Comparison of ENCODE assay signal across 27 cellular contexts in genomic region chr7:142752376-142753225, GRCh38. TPM values are rescaled to one million over a fixed set of nuclear protein-coding genes. Genes with fewer than 3 reads are reported as not detected.
DNase-seq lines count a peak whose midpoint lies in the region; ATAC-seq, FAIRE-seq and TF ChIP-seq lines count a peak whose summit lies in the region.
"Had no signal": no experiment of that assay in that cellular context is flagged by ENCODE, and none has a peak within 500 bp of the region (broad histone marks: within the 10 kb centered on the region; RNA-seq: fewer than 3 reads in every experiment).

No MANE protein-coding gene starts in this region.

- H4K8ac ChIP-seq in mesenchymal stem cell (ENCODE audit: low read length) = no peak overlapping the region

- TF ChIP-seq POLR2A in body of pancreas (IDR thresholded peaks at IDR 0.05) (peak; percentile 14 to 28 (median 19)), suprapubic skin (IDR thresholded peaks at IDR 0.05) (no peak)

- no peak overlapping the region for H2AFZ ChIP-seq in mesenchymal stem cell (ENCODE audit: low read depth, low read length)
- H2AFZ ChIP-seq: GM23338 had no signal

- no peak overlapping the region for H3K23ac ChIP-seq in mesenchymal stem cell (ENCODE audit: low read length in 2 of 2)

- H3K4me2 ChIP-seq in mesenchymal stem cell (ENCODE audit: low read length, poor library complexity, severe bottlenecking) = no peak overlapping the region
- H3K4me2 ChIP-seq: A549; BLaER1 treated with 17β-estradiol and CSF1 and Interleukin-3, amounts not matched to agents 10 nM and 100 nM; GM23338 had no signal

- H3K4ac ChIP-seq in mesenchymal stem cell (ENCODE audit: low read depth in 1 of 2, low read length in 2 of 2) = no peak overlapping the region

- no peak overlapping the region for H3K18ac ChIP-seq in mesenchymal stem cell (ENCODE audit: low read depth in 1 of 2, low read length in 2 of 2)

- H3K36me3 ChIP-seq in body of pancreas (replicated peaks in 1 of 2; ENCODE audit: insufficient read depth in 1 of 2, low read depth in 2 of 2) (no peaks in the 10 kb centered on the region), pancreas (peaks cover 0 to 17% (median 0%) of the 10 kb centered on the region in 3 donors), suprapubic skin (no peaks in the 10 kb centered on the region), mesenchymal stem cell (ENCODE audit: control insufficient read depth in 1 of 2, insufficient read depth in 2 of 2, low read depth in 1 of 2, low read length in 2 of 2) (no peaks in the 10 kb centered on the region)
- H3K36me3 ChIP-seq: BE2C; BLaER1 treated with 17β-estradiol and CSF1 and Interleukin-3, amounts not matched to agents 10 nM and 100 nM had no signal

- WGBS in body of pancreas, 2 donors = 31 to 51% methylated on average over 3 of the region's 3 CpGs
- 26 to 31% methylated on average over 3 of the region's 3 CpGs for WGBS in pancreas, 2 donors
- WGBS in suprapubic skin = 50% methylated on average over 3 of the region's 3 CpGs
- 51% methylated on average over 3 of the region's 3 CpGs for WGBS in mesenchymal stem cell

- H3K4me3 ChIP-seq in body of pancreas = no peak overlapping the region
- peak overlapping the region in 3 of 4 donors; percentile 39 to 72 (median 64) for H3K4me3 ChIP-seq in pancreas
- no peak overlapping the region for H3K4me3 ChIP-seq in suprapubic skin
- H3K4me3 ChIP-seq in mesenchymal stem cell (ENCODE audit: insufficient read depth in 1 of 2, low read depth in 1 of 2, low read length in 2 of 2) = no peak overlapping the region
- H3K4me3 ChIP-seq: A549; BLaER1 treated with 17β-estradiol and CSF1 and Interleukin-3, amounts not matched to agents 10 nM and 100 nM; GM12878; GM23338 had no signal

- H3K79me1 ChIP-seq in mesenchymal stem cell (replicated peaks; ENCODE audit: low read length, poor library complexity, severe bottlenecking) = no peaks in the 10 kb centered on the region

- DNase-seq in activated T-helper 1 cell treated with anti-CD3 and anti-CD28 coated beads, Interleukin-12 subunit alpha, Interleukin-12 subunit beta, Interleukin-2, Interleukin-4 antibody, amounts not matched to agents 30 ng/mL and 10 ng/mL and 1 ng/mL, durations not matched to agents 14 hours and 24 hours and 36 hours (ENCODE audit: low spot score) = no peak
- peak; percentile 67 to 80 (median 68) for DNase-seq in body of pancreas
- DNase-seq in mesenteric fat pad (ENCODE audit: low spot score) = peak; percentile 30
- peak in 1 of 6 donors; percentile 58 for DNase-seq in pancreas
- DNase-seq in suprapubic skin (ENCODE audit: low spot score in 2 of 2) = no peak
- no peak for DNase-seq in mesenchymal stem cell
- DNase-seq: 8988T; ACHN; AML-193; BE2C; CD4-positive, alpha-beta T cell; CD8-positive, alpha-beta memory T cell; DMS 273 treated with DMSO at 0.1 percent for 48 hours; DMS79; EL; GDM1; H9 had no signal

- no peak overlapping the region for H2BK120ac ChIP-seq in mesenchymal stem cell (ENCODE audit: low read depth, low read length)

- no peaks in the 10 kb centered on the region for H3K4me1 Mint-ChIP-seq in activated T-helper 1 cell treated with anti-CD3 and anti-CD28 coated beads, Interleukin-12 subunit alpha, Interleukin-12 subunit beta, Interleukin-2, Interleukin-4 antibody, amounts not matched to agents 30 ng/mL and 10 ng/mL and 1 ng/mL, durations not matched to agents 14 hours and 24 hours and 36 hours (ENCODE audit: low read depth)
- H3K4me1 Mint-ChIP-seq: CD14-positive monocyte; CD8-positive, alpha-beta memory T cell; GM23338 had no signal

- H3K4me1 ChIP-seq in body of pancreas (peaks cover 41% of the 10 kb centered on the region), pancreas (peaks cover 9% of the 10 kb centered on the region in 3 donors), suprapubic skin (no peaks in the 10 kb centered on the region), mesenchymal stem cell (ENCODE audit: control insufficient read depth, insufficient read depth, low read depth, low read length) (no peaks in the 10 kb centered on the region)
- H3K4me1 ChIP-seq: A549, BE2C had no signal

- FAIRE-seq in pancreas (lab: Jason Lieb, UNC) = no peak
- FAIRE-seq: A549, D721Med, GM12878 had no signal

- peak overlapping the region; percentile 87 to 97 (median 92) for H3K27ac ChIP-seq in body of pancreas
- peak overlapping the region; percentile 84 to 91 (median 90) for H3K27ac ChIP-seq in pancreas
- no peak overlapping the region for H3K27ac ChIP-seq in suprapubic skin
- H3K27ac ChIP-seq in mesenchymal stem cell (ENCODE audit: low read length, poor library complexity, severe bottlenecking) = no peak overlapping the region
- H3K27ac ChIP-seq: A549; BLaER1 treated with 17β-estradiol and CSF1 and Interleukin-3, amounts not matched to agents 10 nM and 100 nM had no signal

- H3K14ac ChIP-seq in mesenchymal stem cell (ENCODE audit: low read length in 2 of 2) = no peak overlapping the region

- peak; percentile 10 for ATAC-seq in body of pancreas
- peak; percentile 1 to 2 (median 1) for ATAC-seq in pancreas
- ATAC-seq in HG03196 (IDR thresholded peaks at IDR 0.05; ENCODE audit: unreplicated experiment) = no peak
- ATAC-seq in esophagus mucosa = no peak
- ATAC-seq: A549, GM12878, GM23338, HCT116 had no signal

- H3K27me3 Mint-ChIP-seq in activated T-helper 1 cell treated with anti-CD3 and anti-CD28 coated beads, Interleukin-12 subunit alpha, Interleukin-12 subunit beta, Interleukin-2, Interleukin-4 antibody, amounts not matched to agents 30 ng/mL and 10 ng/mL and 1 ng/mL, durations not matched to agents 14 hours and 24 hours and 36 hours (ENCODE audit: insufficient read depth) = peaks cover 2% of the 10 kb centered on the region
- H3K27me3 Mint-ChIP-seq: CD4-positive, alpha-beta T cell had no signal

- H3K9me3 ChIP-seq in body of pancreas = no peaks in the 10 kb centered on the region
- H3K9me3 ChIP-seq in pancreas = no peaks in the 10 kb centered on the region
- peaks cover 3% of the 10 kb centered on the region for H3K9me3 ChIP-seq in suprapubic skin
- H3K9me3 ChIP-seq in mesenchymal stem cell (ENCODE audit: control insufficient read depth, low read length) = no peaks in the 10 kb centered on the region
- H3K9me3 ChIP-seq: A549; BE2C; BLaER1 treated with 17β-estradiol and CSF1 and Interleukin-3, amounts not matched to agents 10 nM and 100 nM had no signal

- no peak for TF ChIP-seq CTCF in body of pancreas (IDR thresholded peaks at IDR 0.05)
- TF ChIP-seq CTCF in pancreas (IDR thresholded peaks at IDR 0.05) = no peak
- TF ChIP-seq CTCF in suprapubic skin (IDR thresholded peaks at IDR 0.05) = no peak

- no peak overlapping the region for H2BK5ac ChIP-seq in mesenchymal stem cell (ENCODE audit: low read depth, low read length, poor library complexity, severe bottlenecking)

- H3K27me3 ChIP-seq in body of pancreas = no peaks in the 10 kb centered on the region
- H3K27me3 ChIP-seq in pancreas = no peaks in the 10 kb centered on the region
- no peaks in the 10 kb centered on the region for H3K27me3 ChIP-seq in suprapubic skin
- H3K27me3 ChIP-seq in mesenchymal stem cell (ENCODE audit: control insufficient read depth in 1 of 2, insufficient read depth in 1 of 2, low read length in 2 of 2) = peaks cover 5 to 20% of the 10 kb centered on the region in 2 experiments
- H3K27me3 ChIP-seq: BE2C; BLaER1 treated with 17β-estradiol and CSF1 and Interleukin-3, amounts not matched to agents 10 nM and 100 nM had no signal

- H3K27ac Mint-ChIP-seq in activated T-helper 1 cell treated with anti-CD3 and anti-CD28 coated beads, Interleukin-12 subunit alpha, Interleukin-12 subunit beta, Interleukin-2, Interleukin-4 antibody, amounts not matched to agents 30 ng/mL and 10 ng/mL and 1 ng/mL, durations not matched to agents 14 hours and 24 hours and 36 hours = peak overlapping the region; percentile 16
- H3K27ac Mint-ChIP-seq: CD4-positive, alpha-beta T cell; GM23338; H9 had no signal

- intact Hi-C loops in activated T-helper 1 cell treated with anti-CD3 and anti-CD28 coated beads, Interleukin-12 subunit alpha, Interleukin-12 subunit beta, Interleukin-2, Interleukin-4 antibody, amounts not matched to agents 30 ng/mL and 10 ng/mL and 1 ng/mL, durations not matched to agents 14 hours and 24 hours and 36 hours (cut with micrococcal nuclease) = no loop called here
- intact Hi-C loops in body of pancreas (cut with DNase I) = no loop called here
- intact Hi-C loops in pancreas (cut with DNase I) = no loop called here

- no peak overlapping the region for H3K9ac ChIP-seq in mesenchymal stem cell (ENCODE audit: low read length)
- H3K9ac ChIP-seq: BLaER1 treated with 17β-estradiol and CSF1 and Interleukin-3, amounts not matched to agents 10 nM and 100 nM had no signal

- H3K36me3 Mint-ChIP-seq in activated T-helper 1 cell treated with anti-CD3 and anti-CD28 coated beads, Interleukin-12 subunit alpha, Interleukin-12 subunit beta, Interleukin-2, Interleukin-4 antibody, amounts not matched to agents 30 ng/mL and 10 ng/mL and 1 ng/mL, durations not matched to agents 14 hours and 24 hours and 36 hours (ENCODE audit: low read depth) = no peaks in the 10 kb centered on the region
- H3K36me3 Mint-ChIP-seq: CD14-positive monocyte; CD8-positive, alpha-beta memory T cell had no signal

- H2BK15ac ChIP-seq in mesenchymal stem cell (ENCODE audit: low read depth, poor library complexity, severe bottlenecking) = no peak overlapping the region

- TF ChIP-seq EP300 in suprapubic skin (IDR thresholded peaks at IDR 0.05) = no peak

- H3K4me3 Mint-ChIP-seq in activated T-helper 1 cell treated with anti-CD3 and anti-CD28 coated beads, Interleukin-12 subunit alpha, Interleukin-12 subunit beta, Interleukin-2, Interleukin-4 antibody, amounts not matched to agents 30 ng/mL and 10 ng/mL and 1 ng/mL, durations not matched to agents 14 hours and 24 hours and 36 hours = no peak overlapping the region
- H3K4me3 Mint-ChIP-seq: CD14-positive monocyte; CD4-positive, alpha-beta T cell; CD8-positive, alpha-beta memory T cell; GM23338; H9 had no signal

- no peak overlapping the region for H4K91ac ChIP-seq in mesenchymal stem cell (ENCODE audit: low read length)

- no peak overlapping the region for H2AK5ac ChIP-seq in mesenchymal stem cell (ENCODE audit: low read length, severe bottlenecking)

- no peaks in the 10 kb centered on the region for H3K9me3 Mint-ChIP-seq in activated T-helper 1 cell treated with anti-CD3 and anti-CD28 coated beads, Interleukin-12 subunit alpha, Interleukin-12 subunit beta, Interleukin-2, Interleukin-4 antibody, amounts not matched to agents 30 ng/mL and 10 ng/mL and 1 ng/mL, durations not matched to agents 14 hours and 24 hours and 36 hours
- H3K9me3 Mint-ChIP-seq: CD4-positive, alpha-beta T cell; CD8-positive, alpha-beta memory T cell; GM23338 had no signal

- H2BK12ac ChIP-seq in mesenchymal stem cell (ENCODE audit: low read length in 2 of 2) = no peak overlapping the region

RNA-seq across cellular contexts. Expression of gene PRSS1, which starts 3.3 kb away (rescaled TPM):
- not detected in 2 replicates for total RNA-seq in activated T-helper 1 cell treated with anti-CD3 and anti-CD28 coated beads, Interleukin-12 subunit alpha, Interleukin-12 subunit beta, Interleukin-2, Interleukin-4 antibody, amounts not matched to agents 30 ng/mL and 10 ng/mL and 1 ng/mL, durations not matched to agents 14 hours and 24 hours and 36 hours
- total RNA-seq in body of pancreas (over 10,000 TPM; 29,602 to 44,177 TPM), mesenteric fat pad (5.0 TPM), pancreas (over 10,000 TPM; 23,499 to 66,172 (median 43,326) TPM), suprapubic skin (not detected), esophagus mucosa (not detected)
- polyA plus RNA-seq in pancreas = over 10,000 TPM; 22,582 to 45,101 TPM
- polyA plus RNA-seq in mesenchymal stem cell (2013, experiment 1 of 2) = not detected
- not detected for polyA plus RNA-seq in mesenchymal stem cell (2013, experiment 2 of 2)
- total RNA-seq: CD4-positive, alpha-beta T cell; CD8-positive, alpha-beta memory T cell; GM23338; H4; H9 had no signal
- polyA plus RNA-seq: A549; CD14-positive monocyte; CD8-positive, alpha-beta memory T cell; GM12878; GM23338 had no signal

RNA-seq across cellular contexts. Expression of gene PRSS2, which starts 18.2 kb away (rescaled TPM):
- total RNA-seq in activated T-helper 1 cell treated with anti-CD3 and anti-CD28 coated beads, Interleukin-12 subunit alpha, Interleukin-12 subunit beta, Interleukin-2, Interleukin-4 antibody, amounts not matched to agents 30 ng/mL and 10 ng/mL and 1 ng/mL, durations not matched to agents 14 hours and 24 hours and 36 hours = not detected in 2 replicates
- over 10,000 TPM; 15,993 to 74,693 TPM for total RNA-seq in body of pancreas
- total RNA-seq in mesenteric fat pad = 9.3 TPM
- over 10,000 TPM; 42,431 to 136,252 (median 67,286) TPM for total RNA-seq in pancreas
- polyA plus RNA-seq in pancreas = over 10,000 TPM; 25,162 to 43,147 TPM
- not detected for total RNA-seq in suprapubic skin
- polyA plus RNA-seq in mesenchymal stem cell (2013, experiment 1 of 2) = not detected
- polyA plus RNA-seq in mesenchymal stem cell (2013, experiment 2 of 2) = not detected
- not detected for total RNA-seq in esophagus mucosa
- total RNA-seq: CD4-positive, alpha-beta T cell; CD8-positive, alpha-beta memory T cell; GM23338; H4; H9 had no signal
- polyA plus RNA-seq: A549; CD14-positive monocyte; CD8-positive, alpha-beta memory T cell; GM23338 had no signal

Comparison
In these comparisons a context has a peak if more than half of its experiments do, and no peak if none do; other contexts are left out.
1. DNase-seq: peak in body of pancreas (4 of 4) and mesenteric fat pad (single experiment); none in activated T-helper 1 cell treated with anti-CD3 and anti-CD28 coated beads, Interleukin-12 subunit alpha, Interleukin-12 subunit beta, Interleukin-2, Interleukin-4 antibody, amounts not matched to agents 30 ng/mL and 10 ng/mL and 1 ng/mL, durations not matched to agents 14 hours and 24 hours and 36 hours (single experiment), suprapubic skin (0 of 2) and mesenchymal stem cell (single experiment).
2. ATAC-seq: peak in body of pancreas (single experiment) and pancreas (4 of 4); none in HG03196 (single experiment) and esophagus mucosa (single experiment).
3. H3K27ac ChIP-seq: peak in body of pancreas (4 of 4) and pancreas (4 of 4); none in suprapubic skin (single experiment) and mesenchymal stem cell (single experiment).
4. H3K4me3 ChIP-seq: peak in pancreas (3 of 4); none in body of pancreas (0 of 2), suprapubic skin (single experiment) and mesenchymal stem cell (0 of 2).
5. POLR2A ChIP-seq: peak in body of pancreas (3 of 3); none in suprapubic skin (0 of 2).
6. RNA of gene PRSS1, which starts 3.3 kb away (total RNA-seq): 23,499 to 66,172 TPM in pancreas and 29,602 to 44,177 TPM in body of pancreas; 5.0 TPM in mesenteric fat pad (single experiment), not detected in activated T-helper 1 cell treated with anti-CD3 and anti-CD28 coated beads, Interleukin-12 subunit alpha, Interleukin-12 subunit beta, Interleukin-2, Interleukin-4 antibody, amounts not matched to agents 30 ng/mL and 10 ng/mL and 1 ng/mL, durations not matched to agents 14 hours and 24 hours and 36 hours, not detected in suprapubic skin and not detected in esophagus mucosa (single experiment); every median in the first group is over 1,000 times any median in the second.
7. RNA of gene PRSS2, which starts 18.2 kb away (total RNA-seq): 15,993 to 74,693 TPM in body of pancreas and 42,431 to 136,252 TPM in pancreas; 9.3 TPM in mesenteric fat pad (single experiment), not detected in esophagus mucosa (single experiment), not detected in activated T-helper 1 cell treated with anti-CD3 and anti-CD28 coated beads, Interleukin-12 subunit alpha, Interleukin-12 subunit beta, Interleukin-2, Interleukin-4 antibody, amounts not matched to agents 30 ng/mL and 10 ng/mL and 1 ng/mL, durations not matched to agents 14 hours and 24 hours and 36 hours and not detected in suprapubic skin; every median in the first group is over 1,000 times any median in the second.